Comparison of ENCODE assay signal across 1 cellular context in the genomic region with DNA sequence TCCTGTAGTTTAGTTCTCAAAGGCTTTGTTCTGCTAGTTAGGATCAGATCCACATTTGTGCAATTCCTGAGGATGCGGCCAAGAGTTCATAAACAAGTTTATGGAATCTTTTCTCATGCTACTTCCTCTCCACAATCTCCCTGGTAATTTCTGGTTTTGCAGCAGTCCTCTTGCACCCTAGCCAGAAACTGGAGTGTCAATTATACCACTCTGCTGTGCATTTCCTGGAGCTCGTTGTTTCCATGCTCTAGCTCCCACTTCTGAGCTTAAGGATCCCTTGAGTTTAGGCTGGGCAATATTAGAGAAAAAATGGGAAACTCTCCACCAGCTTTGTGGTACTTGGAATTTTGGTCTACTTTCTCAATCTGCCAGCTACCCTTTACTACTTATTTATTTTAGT.
TF ChIP-seq lines count a peak whose summit lies in the region.

No MANE protein-coding gene starts in this region.

TF ChIP-seq in HepG2, 621 proteins besides CTCF, POLR2A, EP300 and RAD21 (continued from another document):
- TF ChIP-seq, protein P1, sequence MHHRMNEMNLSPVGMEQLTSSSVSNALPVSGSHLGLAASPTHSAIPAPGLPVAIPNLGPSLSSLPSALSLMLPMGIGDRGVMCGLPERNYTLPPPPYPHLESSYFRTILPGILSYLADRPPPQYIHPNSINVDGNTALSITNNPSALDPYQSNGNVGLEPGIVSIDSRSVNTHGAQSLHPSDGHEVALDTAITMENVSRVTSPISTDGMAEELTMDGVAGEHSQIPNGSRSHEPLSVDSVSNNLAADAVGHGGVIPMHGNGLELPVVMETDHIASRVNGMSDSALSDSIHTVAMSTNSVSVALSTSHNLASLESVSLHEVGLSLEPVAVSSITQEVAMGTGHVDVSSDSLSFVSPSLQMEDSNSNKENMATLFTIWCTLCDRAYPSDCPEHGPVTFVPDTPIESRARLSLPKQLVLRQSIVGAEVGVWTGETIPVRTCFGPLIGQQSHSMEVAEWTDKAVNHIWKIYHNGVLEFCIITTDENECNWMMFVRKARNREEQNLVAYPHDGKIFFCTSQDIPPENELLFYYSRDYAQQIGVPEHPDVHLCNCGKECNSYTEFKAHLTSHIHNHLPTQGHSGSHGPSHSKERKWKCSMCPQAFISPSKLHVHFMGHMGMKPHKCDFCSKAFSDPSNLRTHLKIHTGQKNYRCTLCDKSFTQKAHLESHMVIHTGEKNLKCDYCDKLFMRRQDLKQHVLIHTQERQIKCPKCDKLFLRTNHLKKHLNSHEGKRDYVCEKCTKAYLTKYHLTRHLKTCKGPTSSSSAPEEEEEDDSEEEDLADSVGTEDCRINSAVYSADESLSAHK (CRISPR knock-in tag; IDR thresholded peaks at IDR 0.05; ENCODE audit: borderline replicate concordance) = no peak
- no peak for TF ChIP-seq BRCA1 (CRISPR knock-in tag; IDR thresholded peaks at IDR 0.05)
- TF ChIP-seq, protein P2, sequence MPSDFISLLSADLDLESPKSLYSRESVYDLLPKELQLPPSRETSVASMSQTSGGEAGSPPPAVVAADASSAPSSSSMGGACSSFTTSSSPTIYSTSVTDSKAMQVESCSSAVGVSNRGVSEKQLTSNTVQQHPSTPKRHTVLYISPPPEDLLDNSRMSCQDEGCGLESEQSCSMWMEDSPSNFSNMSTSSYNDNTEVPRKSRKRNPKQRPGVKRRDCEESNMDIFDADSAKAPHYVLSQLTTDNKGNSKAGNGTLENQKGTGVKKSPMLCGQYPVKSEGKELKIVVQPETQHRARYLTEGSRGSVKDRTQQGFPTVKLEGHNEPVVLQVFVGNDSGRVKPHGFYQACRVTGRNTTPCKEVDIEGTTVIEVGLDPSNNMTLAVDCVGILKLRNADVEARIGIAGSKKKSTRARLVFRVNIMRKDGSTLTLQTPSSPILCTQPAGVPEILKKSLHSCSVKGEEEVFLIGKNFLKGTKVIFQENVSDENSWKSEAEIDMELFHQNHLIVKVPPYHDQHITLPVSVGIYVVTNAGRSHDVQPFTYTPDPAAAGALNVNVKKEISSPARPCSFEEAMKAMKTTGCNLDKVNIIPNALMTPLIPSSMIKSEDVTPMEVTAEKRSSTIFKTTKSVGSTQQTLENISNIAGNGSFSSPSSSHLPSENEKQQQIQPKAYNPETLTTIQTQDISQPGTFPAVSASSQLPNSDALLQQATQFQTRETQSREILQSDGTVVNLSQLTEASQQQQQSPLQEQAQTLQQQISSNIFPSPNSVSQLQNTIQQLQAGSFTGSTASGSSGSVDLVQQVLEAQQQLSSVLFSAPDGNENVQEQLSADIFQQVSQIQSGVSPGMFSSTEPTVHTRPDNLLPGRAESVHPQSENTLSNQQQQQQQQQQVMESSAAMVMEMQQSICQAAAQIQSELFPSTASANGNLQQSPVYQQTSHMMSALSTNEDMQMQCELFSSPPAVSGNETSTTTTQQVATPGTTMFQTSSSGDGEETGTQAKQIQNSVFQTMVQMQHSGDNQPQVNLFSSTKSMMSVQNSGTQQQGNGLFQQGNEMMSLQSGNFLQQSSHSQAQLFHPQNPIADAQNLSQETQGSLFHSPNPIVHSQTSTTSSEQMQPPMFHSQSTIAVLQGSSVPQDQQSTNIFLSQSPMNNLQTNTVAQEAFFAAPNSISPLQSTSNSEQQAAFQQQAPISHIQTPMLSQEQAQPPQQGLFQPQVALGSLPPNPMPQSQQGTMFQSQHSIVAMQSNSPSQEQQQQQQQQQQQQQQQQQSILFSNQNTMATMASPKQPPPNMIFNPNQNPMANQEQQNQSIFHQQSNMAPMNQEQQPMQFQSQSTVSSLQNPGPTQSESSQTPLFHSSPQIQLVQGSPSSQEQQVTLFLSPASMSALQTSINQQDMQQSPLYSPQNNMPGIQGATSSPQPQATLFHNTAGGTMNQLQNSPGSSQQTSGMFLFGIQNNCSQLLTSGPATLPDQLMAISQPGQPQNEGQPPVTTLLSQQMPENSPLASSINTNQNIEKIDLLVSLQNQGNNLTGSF (CRISPR knock-in tag; IDR thresholded peaks at IDR 0.05) = no peak
TF ChIP-seq in HepG2: peak in this region for 0.
